1 cellular context compared by ENCODE assay signal in the genomic region with DNA sequence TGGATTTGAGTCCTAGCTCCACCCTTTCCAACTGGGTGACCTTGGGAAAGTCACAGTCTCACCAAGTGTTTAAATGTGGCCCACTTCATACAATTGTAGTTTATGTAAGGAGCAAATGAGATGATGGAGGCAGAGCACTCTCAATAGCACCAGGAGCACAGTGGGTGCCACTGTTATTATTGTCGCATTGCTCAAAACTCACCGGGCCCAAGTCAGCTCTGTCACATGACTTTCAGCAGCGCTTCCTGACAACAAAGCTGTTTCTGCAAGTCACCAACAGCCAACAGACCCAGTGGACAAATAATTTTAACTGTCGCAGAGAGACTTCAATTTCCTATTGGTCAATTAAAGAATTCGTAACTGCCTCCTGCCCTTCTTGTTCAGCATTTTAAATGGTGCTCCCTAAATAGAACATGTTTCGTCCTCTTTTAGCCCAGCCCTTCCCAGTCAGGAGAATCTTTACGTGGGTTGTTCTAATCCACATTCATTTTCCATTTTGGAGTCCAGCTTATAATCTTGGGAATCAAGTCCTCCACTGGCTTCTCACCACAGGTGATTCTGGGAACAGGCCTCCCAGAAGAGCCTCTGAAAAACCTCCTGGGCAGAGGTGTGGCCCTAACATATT.
TF ChIP-seq lines count a peak whose summit lies in the region.

No MANE protein-coding gene starts in this region.

TF ChIP-seq in H1, 55 proteins besides CTCF, POLR2A, EP300 and RAD21 (continued from another document):
- TF ChIP-seq CHD1 (IDR thresholded peaks at IDR 0.05; ENCODE audit: low read depth, low read length) (no peak), SIX5 (IDR thresholded peaks at IDR 0.05; ENCODE audit: low read depth, low read length) (no peak), E2F6 (IDR thresholded peaks at IDR 0.05) (no peak), ZNF274 (IDR thresholded peaks at IDR 0.05; ENCODE audit: borderline replicate concordance, extremely low read depth, low read length) (no peak), HDAC2 (IDR thresholded peaks at IDR 0.05; ENCODE audit: borderline replicate concordance in 1 of 2, low read depth in 2 of 2, low read length in 2 of 2) (no peak), RFX5 (IDR thresholded peaks at IDR 0.05; ENCODE audit: borderline replicate concordance, low read depth, low read length) (no peak), TEAD4 (IDR thresholded peaks at IDR 0.05; ENCODE audit: low read depth, low read length) (no peak), CTBP2 (IDR thresholded peaks at IDR 0.05; ENCODE audit: borderline replicate concordance, insufficient read depth, insufficient read length, low read length) (no peak)
